Comparison of ENCODE assay signal across 8 cellular contexts in genomic region chr3:134326760-134327593, GRCh38. TPM values are rescaled to one million over a fixed set of nuclear protein-coding genes. Genes with fewer than 3 reads are reported as not detected.
DNase-seq lines count a peak whose midpoint lies in the region; ATAC-seq and TF ChIP-seq lines count a peak whose summit lies in the region.

No MANE protein-coding gene starts in this region.

- H3K9me3 Mint-ChIP-seq in activated CD8-positive, alpha-beta T cell treated with anti-CD3 and anti-CD28 coated beads, Interleukin-2, amount 10 ng/mL, durations not matched to agents 7 days and 5 days (ENCODE audit: insufficient read depth) = no peaks in the 10 kb centered on the region
- no peaks in the 10 kb centered on the region for H3K9me3 Mint-ChIP-seq in activated CD4-positive, alpha-beta T cell treated with anti-CD3 and anti-CD28 coated beads for 36 hours (ENCODE audit: low read depth)

- peak overlapping the region; percentile 17 for H2AFZ ChIP-seq in HCT116 (ENCODE audit: low read depth, low read length, poor library complexity, severe bottlenecking)

- H3K27me3 ChIP-seq in HCT116 (ENCODE audit: insufficient read depth, low read length) = no peaks in the 10 kb centered on the region

- peak overlapping the region; percentile 83 for H3K4me2 ChIP-seq in HCT116 (ENCODE audit: low read length)

- H3K27ac ChIP-seq in HCT116 (ENCODE audit: low read depth, low read length) = peak overlapping the region; percentile 45

- in situ Hi-C loops in astrocyte of the spinal cord (cut with HindIII; ENCODE audit: low sequenced_read_pairs) = no loop called here

- no peak overlapping the region for H3K27ac Mint-ChIP-seq in activated CD8-positive, alpha-beta T cell treated with anti-CD3 and anti-CD28 coated beads, Interleukin-2, amount 10 ng/mL, durations not matched to agents 7 days and 5 days
- H3K27ac Mint-ChIP-seq in activated CD4-positive, alpha-beta T cell treated with anti-CD3 and anti-CD28 coated beads for 36 hours = no peak overlapping the region

- intact Hi-C loops in HCT116 (cut with micrococcal nuclease) = no loop called here
- intact Hi-C loops in activated CD4-positive, alpha-beta T cell treated with anti-CD3 and anti-CD28 coated beads for 36 hours (cut with DNase I, micrococcal nuclease) = no loop called here

- TF ChIP-seq CTCF in HCT116 (IDR thresholded peaks at IDR 0.05 in 2 of 3, conservative IDR thresholded peaks at IDR 0.05 in 1 of 3; ENCODE audit: borderline replicate concordance in 1 of 3, insufficient read depth in 1 of 3, low read depth in 2 of 3, low read length in 2 of 3) (no peak), astrocyte of the spinal cord (IDR thresholded peaks at IDR 0.05; ENCODE audit: low read depth, low read length) (no peak)

- RAD21 ChIA-PET in HCT116 (lab: Charles Lee; ENCODE audit: low non-redundant PET in 1 of 2, low total read pairs in 2 of 2, uncharacterized antibody in 2 of 2, unreplicated experiment in 2 of 2) = interaction anchor here in 1 of 2 experiments (1.0 kb wide), 1 partner anchor 14 kb away, joined by 3 read pairs; no protein-coding TSS in a partner anchor

- no peaks in the 10 kb centered on the region for H3K9me2 ChIP-seq in HCT116 (ENCODE audit: insufficient read depth)

- POLR2A ChIA-PET in HCT116 (lab: Charles Lee) = no interaction called here
- POLR2A ChIA-PET in activated CD8-positive, alpha-beta T cell treated with anti-CD3 and anti-CD28 coated beads, Interleukin-2, amount 10 ng/mL, durations not matched to agents 7 days and 5 days (lab: Charles Lee) = no interaction called here
- POLR2A ChIA-PET in activated CD4-positive, alpha-beta T cell treated with anti-CD3 and anti-CD28 coated beads for 36 hours (lab: Charles Lee) = no interaction called here

- H3K4me3 Mint-ChIP-seq in activated CD8-positive, alpha-beta T cell treated with anti-CD3 and anti-CD28 coated beads, Interleukin-2, amount 10 ng/mL, durations not matched to agents 7 days and 5 days = no peak overlapping the region
- H3K4me3 Mint-ChIP-seq in activated CD4-positive, alpha-beta T cell treated with anti-CD3 and anti-CD28 coated beads for 36 hours = no peak overlapping the region

- no peak for TF ChIP-seq RAD21 in HCT116 (IDR thresholded peaks at IDR 0.05; ENCODE audit: low read depth)

- DNase-seq in HCT116 (ENCODE audit: low read depth, low spot score) (no peak), astrocyte of the spinal cord (ENCODE audit: low read depth, low spot score) (peak; percentile 94), iPS-NIHi7 (ENCODE audit: extremely low spot score) (peak; percentile 75), stromal cell of bone marrow (ENCODE audit: low read depth) (peak; percentile 92)
- DNase-seq in stimulated activated CD4-positive, alpha-beta T cell treated with anti-CD3 and anti-CD28 coated beads, Interleukin-15, amount 100 ng/mL, for 24 hours = no peak
- DNase-seq in activated CD8-positive, alpha-beta T cell treated with anti-CD3 and anti-CD28 coated beads, Interleukin-2, amount 10 ng/mL, durations not matched to agents 7 days and 5 days = no peak
- no peak for DNase-seq in activated CD4-positive, alpha-beta T cell treated with anti-CD3 and anti-CD28 coated beads for 36 hours
- no peak for DNase-seq in activated T-cell treated with anti-CD3 and anti-CD28 coated beads, Interleukin-2, amount 50 U/mL, for 1 hour

- no peaks in the 10 kb centered on the region for H3K36me3 ChIP-seq in HCT116 (ENCODE audit: control insufficient read depth in 1 of 2, insufficient read depth in 2 of 2, low read length in 2 of 2)

- H4K20me1 ChIP-seq in HCT116 (ENCODE audit: insufficient read depth) = no peaks in the 10 kb centered on the region

- H3K9ac ChIP-seq in HCT116 (ENCODE audit: low read length) = peak overlapping the region; percentile 58

- no peaks in the 10 kb centered on the region for H3K36me3 Mint-ChIP-seq in activated CD8-positive, alpha-beta T cell treated with anti-CD3 and anti-CD28 coated beads, Interleukin-2, amount 10 ng/mL, durations not matched to agents 7 days and 5 days (ENCODE audit: low read depth)
- no peaks in the 10 kb centered on the region for H3K36me3 Mint-ChIP-seq in activated CD4-positive, alpha-beta T cell treated with anti-CD3 and anti-CD28 coated beads for 36 hours (ENCODE audit: low read depth)

- TF ChIP-seq POLR2A in HCT116 (IDR thresholded peaks at IDR 0.05; ENCODE audit: borderline replicate concordance, extremely low read depth, insufficient read depth, insufficient read length) = no peak

- peak; percentile 59 for ATAC-seq in HCT116
- no peak for ATAC-seq in activated CD8-positive, alpha-beta T cell treated with anti-CD3 and anti-CD28 coated beads, Interleukin-2, amount 10 ng/mL, durations not matched to agents 7 days and 5 days
- ATAC-seq in activated CD4-positive, alpha-beta T cell treated with anti-CD3 and anti-CD28 coated beads for 36 hours = no peak

- H3K9me3 ChIP-seq in HCT116 (ENCODE audit: control insufficient read depth in 1 of 2, insufficient read depth in 1 of 2, low read depth in 1 of 2, low read length in 2 of 2) = no peaks in the 10 kb centered on the region

- no peaks in the 10 kb centered on the region for H3K79me2 ChIP-seq in HCT116 (ENCODE audit: insufficient read depth, low read length)

- no peaks in the 10 kb centered on the region for H3K4me1 Mint-ChIP-seq in activated CD8-positive, alpha-beta T cell treated with anti-CD3 and anti-CD28 coated beads, Interleukin-2, amount 10 ng/mL, durations not matched to agents 7 days and 5 days (ENCODE audit: low read depth)
- H3K4me1 Mint-ChIP-seq in activated CD4-positive, alpha-beta T cell treated with anti-CD3 and anti-CD28 coated beads for 36 hours = no peaks in the 10 kb centered on the region

- peaks cover 49 to 71% of the 10 kb centered on the region in 2 experiments for H3K4me1 ChIP-seq in HCT116 (ENCODE audit: control insufficient read depth in 1 of 2, insufficient read depth in 2 of 2, low read length in 2 of 2)

- H3K27me3 Mint-ChIP-seq in activated CD8-positive, alpha-beta T cell treated with anti-CD3 and anti-CD28 coated beads, Interleukin-2, amount 10 ng/mL, durations not matched to agents 7 days and 5 days (ENCODE audit: low read depth) = peaks cover 15% of the 10 kb centered on the region
- H3K27me3 Mint-ChIP-seq in activated CD4-positive, alpha-beta T cell treated with anti-CD3 and anti-CD28 coated beads for 36 hours = peaks cover 8% of the 10 kb centered on the region

- H3K4me3 ChIP-seq in HCT116 (replicated peaks in 1 of 2; ENCODE audit: low read depth in 1 of 2, low read length in 2 of 2) = peak overlapping the region in 1 of 2 experiments; percentile 46; a peak in 2 of 4 replicates
- H3K4me3 ChIP-seq in astrocyte of the spinal cord (ENCODE audit: low read depth, low read length) = no peak overlapping the region

- no TSS peak for BruUV-seq in HCT116 (replicated peaks; lab: Mats Ljungman, UMichigan)

- CTCF ChIA-PET in HCT116 (lab: Charles Lee) = interaction anchor here (1.3 kb wide), 1 partner anchor 12 kb away, joined by 4 read pairs; no protein-coding TSS in a partner anchor
- CTCF ChIA-PET in activated CD8-positive, alpha-beta T cell treated with anti-CD3 and anti-CD28 coated beads, Interleukin-2, amount 10 ng/mL, durations not matched to agents 7 days and 5 days (lab: Charles Lee) = no interaction called here
- CTCF ChIA-PET in activated CD4-positive, alpha-beta T cell treated with anti-CD3 and anti-CD28 coated beads for 36 hours (lab: Charles Lee) = interaction anchor here (0.7 kb wide), 1 partner anchor 133 kb away, joined by 3 read pairs; no protein-coding TSS in a partner anchor

TF ChIP-seq in HCT116, 20 proteins besides CTCF, POLR2A, EP300 and RAD21:
- TF ChIP-seq EGR1 (IDR thresholded peaks at IDR 0.05; ENCODE audit: low read depth) = no peak
- TF ChIP-seq CEBPB (IDR thresholded peaks at IDR 0.05; ENCODE audit: low read depth) = peak; percentile 51; the same call in 1 of the 2 replicates

RNA-seq across cellular contexts. Expression of gene AMOTL2, which starts 47.3 kb away (rescaled TPM):
- 54.0 TPM for total RNA-seq in HCT116 (2021; ENCODE audit: unreplicated experiment)
- polyA plus RNA-seq in HCT116 (2012) = 17.8 and 19.7 TPM in 2 replicates
- total RNA-seq in activated CD8-positive, alpha-beta T cell treated with anti-CD3 and anti-CD28 coated beads, Interleukin-2, amount 10 ng/mL, durations not matched to agents 7 days and 5 days = not detected
- under 1 TPM; 0.32 to 0.42 TPM for total RNA-seq in activated CD4-positive, alpha-beta T cell treated with anti-CD3 and anti-CD28 coated beads for 36 hours

Comparison
In these comparisons a context has a peak if more than half of its experiments do, and no peak if none do; other contexts are left out.
1. DNase-seq: peak in astrocyte of the spinal cord (single experiment), iPS-NIHi7 (single experiment) and stromal cell of bone marrow (single experiment); none in HCT116 (single experiment), stimulated activated CD4-positive, alpha-beta T cell treated with anti-CD3 and anti-CD28 coated beads, Interleukin-15, amount 100 ng/mL, for 24 hours (single experiment), activated CD8-positive, alpha-beta T cell treated with anti-CD3 and anti-CD28 coated beads, Interleukin-2, amount 10 ng/mL, durations not matched to agents 7 days and 5 days (single experiment), activated CD4-positive, alpha-beta T cell treated with anti-CD3 and anti-CD28 coated beads for 36 hours (single experiment) and activated T-cell treated with anti-CD3 and anti-CD28 coated beads, Interleukin-2, amount 50 U/mL, for 1 hour (single experiment).
2. RNA of gene AMOTL2, which starts 47.3 kb away (total RNA-seq): 54.0 TPM in HCT116 (single experiment); 0.32 to 0.42 TPM in activated CD4-positive, alpha-beta T cell treated with anti-CD3 and anti-CD28 coated beads for 36 hours and not detected in activated CD8-positive, alpha-beta T cell treated with anti-CD3 and anti-CD28 coated beads, Interleukin-2, amount 10 ng/mL, durations not matched to agents 7 days and 5 days; every median in the first group is over 10 times any median in the second.